ENCODE assay signal across 16 cellular contexts in the genomic region with DNA sequence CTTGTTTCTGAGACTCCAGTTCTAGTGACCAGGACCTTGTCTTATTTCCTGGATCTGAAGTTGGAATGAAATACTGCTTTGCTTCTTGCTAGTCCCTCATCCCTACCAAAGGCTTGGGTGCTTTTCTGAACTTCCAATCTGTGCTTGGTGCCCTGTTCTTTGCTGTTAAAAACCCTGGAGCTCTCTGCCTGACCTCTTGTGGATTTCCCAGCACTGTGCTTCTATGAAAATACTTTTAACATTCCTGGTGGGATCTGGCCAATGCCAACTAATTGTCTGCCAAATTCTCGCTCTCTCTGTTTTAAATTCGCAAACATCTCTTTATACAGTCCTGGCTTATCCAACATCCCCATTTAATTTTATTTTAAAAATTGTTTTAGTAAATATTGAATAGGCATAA. TPM values are rescaled to one million over a fixed set of nuclear protein-coding genes. Genes with fewer than 3 reads are reported as not detected.
DNase-seq lines count a peak whose midpoint lies in the region; ATAC-seq and TF ChIP-seq lines count a peak whose summit lies in the region.
"Had no signal": no experiment of that assay in that cellular context is flagged by ENCODE, and none has a peak within 500 bp of the region (broad histone marks: within the 10 kb centered on the region; RNA-seq: fewer than 3 reads in every experiment).

No MANE protein-coding gene starts in this region.

- ATAC-seq in GM23338 (peak; percentile 34; the same call in 1 of the 3 replicates), sciatic nerve (peak; percentile 48), GM19395 (IDR thresholded peaks at IDR 0.05; ENCODE audit: unreplicated experiment) (no peak), HG02623 (IDR thresholded peaks at IDR 0.05; ENCODE audit: unreplicated experiment) (no peak)
- ATAC-seq: A549 had no signal

- H3K27ac Mint-ChIP-seq in GM23338 (no peak overlapping the region), endodermal cell (no peak overlapping the region)

- DNase-seq in GM23338 (ENCODE audit: low spot score), result peak; percentile 13
- DNase-seq in ascending aorta (ENCODE audit: low spot score in 2 of 2), result no peak
- DNase-seq in endodermal cell, result no peak
- no peak for DNase-seq in sciatic nerve (ENCODE audit: low spot score)
- no peak for DNase-seq in activated T-cell treated with anti-CD3 and anti-CD28 coated beads, Interleukin-2, amount 50 U/mL, for 1 hour
- DNase-seq: BE2C; CD4-positive, alpha-beta memory T cell; COR-L47; DMS153; DMS79 treated with DMSO at 0.1 percent for 48 hours; EL had no signal

- H3K36me3 Mint-ChIP-seq in GM23338 (ENCODE audit: low read depth), result no peaks in the 10 kb centered on the region
- H3K36me3 Mint-ChIP-seq in endodermal cell (ENCODE audit: low read depth), result no peaks in the 10 kb centered on the region
- H3K36me3 Mint-ChIP-seq: CD4-positive, alpha-beta memory T cell had no signal

- H4K20me1 ChIP-seq in GM23338 (replicated peaks; ENCODE audit: insufficient read depth), result no peaks in the 10 kb centered on the region

- no peak overlapping the region for H3K9ac ChIP-seq in endodermal cell (ENCODE audit: extremely low read depth, low read length, poor library complexity, severe bottlenecking)

- no peaks in the 10 kb centered on the region for H3K79me2 ChIP-seq in GM23338 (replicated peaks; ENCODE audit: insufficient read depth)

- TF ChIP-seq CTCF in GM23338 (conservative IDR thresholded peaks at IDR 0.05; ENCODE audit: low read depth in 2 of 2) (no peak), ascending aorta (IDR thresholded peaks at IDR 0.05) (peak in 2 of 3 experiments; percentile 8 to 19), endodermal cell (conservative IDR thresholded peaks at IDR 0.05) (peak; percentile 14)

- H3K4me1 ChIP-seq in GM23338 (ENCODE audit: insufficient read depth), result no peaks in the 10 kb centered on the region
- H3K4me1 ChIP-seq in ascending aorta, result peaks cover 0 to 14% of the 10 kb centered on the region in 2 donors
- no peaks in the 10 kb centered on the region for H3K4me1 ChIP-seq in endodermal cell (ENCODE audit: control insufficient read depth, insufficient read depth, low read length)
- H3K4me1 ChIP-seq: A549, BE2C, HAP-1 had no signal

- no peaks in the 10 kb centered on the region for H3F3A ChIP-seq in GM23338 (replicated peaks; ENCODE audit: low read depth)

- H3K27me3 Mint-ChIP-seq in GM23338 (ENCODE audit: insufficient read depth, low read depth, poor library complexity) (no peaks in the 10 kb centered on the region), endodermal cell (ENCODE audit: insufficient read depth) (no peaks in the 10 kb centered on the region)

- no peaks in the 10 kb centered on the region for H3K9me3 ChIP-seq in ascending aorta
- no peaks in the 10 kb centered on the region for H3K9me3 ChIP-seq in endodermal cell (ENCODE audit: control insufficient read depth, low read length)
- H3K9me3 ChIP-seq: A549, BE2C, HAP-1 had no signal

- 98 to 100% methylated on average over 1 to 2 of the region's 2 CpGs for WGBS in endodermal cell (ENCODE audit: insufficient coverage in 1 of 2, insufficient read length in 1 of 2), 2 experiments

- no peak overlapping the region for H3K4me3 ChIP-seq in GM23338
- no peak overlapping the region for H3K4me3 ChIP-seq in ascending aorta
- no peak overlapping the region for H3K4me3 ChIP-seq in endodermal cell (ENCODE audit: low read length)
- H3K4me3 ChIP-seq: A549, HAP-1 had no signal

- H3K9me3 Mint-ChIP-seq in GM23338 (no peaks in the 10 kb centered on the region), endodermal cell (no peaks in the 10 kb centered on the region)

- H3K36me3 ChIP-seq in GM23338 (ENCODE audit: insufficient read depth) (no peaks in the 10 kb centered on the region), ascending aorta (no peaks in the 10 kb centered on the region), endodermal cell (ENCODE audit: control insufficient read depth, insufficient read depth, low read length) (no peaks in the 10 kb centered on the region)
- H3K36me3 ChIP-seq: BE2C, HAP-1 had no signal

- intact Hi-C loops in ascending aorta (cut with DNase I), result no loop called here
- intact Hi-C loops in sciatic nerve (cut with DNase I), result no loop called here

- H3K27ac ChIP-seq in GM23338 (ENCODE audit: low read depth) (no peak overlapping the region), ascending aorta (peak overlapping the region in 1 of 2 donors; percentile 56), endodermal cell (ENCODE audit: low read depth, low read length) (no peak overlapping the region)
- H3K27ac ChIP-seq: A549, C4-2B had no signal

- H3K4me3 Mint-ChIP-seq in GM23338 (no peak overlapping the region), endodermal cell (no peak overlapping the region)
- H3K4me3 Mint-ChIP-seq: CD4-positive, alpha-beta memory T cell had no signal

- H3K4me1 Mint-ChIP-seq in GM23338 (no peaks in the 10 kb centered on the region), endodermal cell (no peaks in the 10 kb centered on the region)
- H3K4me1 Mint-ChIP-seq: CD4-positive, alpha-beta memory T cell had no signal

- no peaks in the 10 kb centered on the region for H3K9me2 ChIP-seq in GM23338 (ENCODE audit: insufficient read depth)

- H3K27me3 ChIP-seq in GM23338 (ENCODE audit: insufficient read depth) (no peaks in the 10 kb centered on the region), ascending aorta (no peaks in the 10 kb centered on the region), endodermal cell (ENCODE audit: control insufficient read depth, insufficient read depth, low read length, poor library complexity, severe bottlenecking) (no peaks in the 10 kb centered on the region)
- H3K27me3 ChIP-seq: BE2C had no signal

- no peak overlapping the region for H3K4me2 ChIP-seq in GM23338
- H3K4me2 ChIP-seq: A549 had no signal

- peak overlapping the region; percentile 67; the same call in 1 of the 2 replicates for H2AFZ ChIP-seq in GM23338

TF ChIP-seq in GM23338, 12 proteins besides CTCF, POLR2A, EP300 and RAD21 (continues in another document):
- TF ChIP-seq NANOG (IDR thresholded peaks at IDR 0.05; ENCODE audit: borderline replicate concordance) (no peak), STAT1 (IDR thresholded peaks at IDR 0.05; ENCODE audit: unreplicated experiment) (no peak), POLR2AphosphoS5 (IDR thresholded peaks at IDR 0.05; ENCODE audit: low read depth) (no peak), REST (IDR thresholded peaks at IDR 0.05; ENCODE audit: unreplicated experiment) (no peak), JUNB (IDR thresholded peaks at IDR 0.05; ENCODE audit: unreplicated experiment) (no peak), CREB1 (CRISPR knock-in tag; IDR thresholded peaks at IDR 0.05; ENCODE audit: low read depth) (no peak), ZNF331 (CRISPR knock-in tag; IDR thresholded peaks at IDR 0.05; ENCODE audit: low read depth) (no peak)

RNA-seq across cellular contexts. Expression of gene CSNK1G3, which starts 26.7 kb away (rescaled TPM):
- 62.8 and 65.1 TPM in 2 replicates for total RNA-seq in GM23338 (2014; rRNA removed; shearing (Covaris generic))
- 18.2 and 19.6 TPM in 2 replicates for polyA plus RNA-seq in GM23338 (2016; fragmentation: Nextera tagmentation; extraction: Ambion mirVana)
- total RNA-seq in ascending aorta (28.5 TPM), endodermal cell (10 to 100 TPM; 47.5 to 48.4 TPM), sciatic nerve (64.6 TPM)
- 39.7 TPM for polyA plus RNA-seq in endodermal cell (2013, experiment 1 of 2)
- 38.4 TPM for polyA plus RNA-seq in endodermal cell (2013, experiment 2 of 2)

Comparison
In these comparisons a context has a peak if more than half of its experiments do, and no peak if none do; other contexts are left out.
1. ATAC-seq: peak in GM23338 (single experiment) and sciatic nerve (single experiment); none in GM19395 (single experiment) and HG02623 (single experiment).
2. CTCF ChIP-seq: peak in ascending aorta (2 of 3) and endodermal cell (single experiment); none in GM23338 (0 of 2).